8 cellular contexts compared by ENCODE assay signal in the genomic region with DNA sequence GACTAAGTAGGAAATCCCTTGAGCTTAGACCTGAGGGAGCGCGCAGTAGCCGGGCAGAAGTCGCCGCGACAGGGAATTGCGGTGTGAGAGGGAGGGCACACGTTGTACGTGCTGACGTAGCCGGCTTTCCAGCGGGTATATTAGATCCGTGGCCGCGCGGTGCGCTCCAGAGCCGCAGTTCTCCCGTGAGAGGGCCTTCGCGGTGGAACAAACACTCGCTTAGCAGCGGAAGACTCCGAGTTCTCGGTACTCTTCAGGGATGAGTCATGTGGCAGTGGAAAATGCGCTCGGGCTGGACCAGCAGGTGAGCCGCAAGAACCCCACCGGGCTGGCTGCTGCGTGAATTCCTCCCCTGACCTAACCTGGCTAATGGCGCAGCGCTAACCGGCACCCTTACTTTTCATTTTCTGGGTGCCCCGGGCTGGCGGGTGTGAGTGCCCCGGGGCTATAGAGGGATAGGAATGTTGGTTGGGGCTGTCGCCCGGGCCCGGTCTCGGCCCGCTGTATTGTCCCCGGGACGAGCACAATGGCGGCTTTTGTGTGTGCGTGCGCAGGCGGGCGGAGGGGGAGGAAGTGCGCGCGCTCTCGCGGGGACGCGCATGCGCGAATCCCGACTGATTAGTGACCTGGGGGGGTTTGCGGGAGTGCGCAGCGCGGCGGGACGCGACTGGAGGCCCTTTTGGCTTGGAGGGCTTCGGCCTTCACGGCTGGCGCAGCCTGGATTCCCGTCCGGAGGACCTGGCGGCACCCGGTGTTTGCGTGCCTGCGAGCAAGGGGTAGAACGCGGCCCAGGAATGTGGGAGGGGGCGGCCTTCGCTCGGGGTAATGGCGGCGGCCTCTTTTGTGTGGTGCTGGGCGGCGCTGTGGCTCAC. TPM values are rescaled to one million over a fixed set of nuclear protein-coding genes. Genes with fewer than 3 reads are reported as not detected.
DNase-seq lines count a peak whose midpoint lies in the region; ATAC-seq, FAIRE-seq and TF ChIP-seq lines count a peak whose summit lies in the region.

A gene (plus strand): TSS at position 169 of the 872 bp plus-strand sequence. CDS start 91 bp downstream, at position 260.

- no peak for TF ChIP-seq CTCF in endothelial cell of umbilical vein (IDR thresholded peaks at IDR 0.05; ENCODE audit: extremely low read depth in 1 of 2, insufficient read depth in 1 of 2, low read depth in 1 of 2, low read length in 2 of 2)

- H3K79me2 ChIP-seq in endothelial cell of umbilical vein (ENCODE audit: control insufficient read depth, insufficient read depth, low read length) = peaks cover 52% of the 10 kb centered on the region

- peak; percentile 99 for TF ChIP-seq POLR2A in endothelial cell of umbilical vein (IDR thresholded peaks at IDR 0.05; ENCODE audit: low read depth, low read length)

- H3K27ac Mint-ChIP-seq in CD4-positive, alpha-beta memory T cell = peak within 1 kb of the TSS; percentile 99 to 100 (median 100)

- TSS peak; percentile 43 for BruUV-seq in endothelial cell of umbilical vein (replicated peaks; lab: Mats Ljungman, UMichigan)

- CTCF ChIA-PET in CD4-positive, alpha-beta memory T cell (lab: Charles Lee; ENCODE audit: partially characterized antibody) = no interaction called here
- CTCF ChIA-PET in endothelial cell of umbilical vein (lab: Charles Lee) = no interaction called here

- H3K4me2 ChIP-seq in endothelial cell of umbilical vein (ENCODE audit: insufficient read depth, low read length) = peak within 1 kb of the TSS; percentile 68

- dilution Hi-C loops in endothelial cell of umbilical vein (cut with MboI; ENCODE audit: extremely low pct_ligation_motif_present, low sequenced_read_pairs) = no loop called here

- peak within 1 kb of the TSS; percentile 91 to 99 (median 98) for H3K4me3 Mint-ChIP-seq in CD4-positive, alpha-beta memory T cell

- peaks cover 32% of the 10 kb centered on the region for H3K4me1 ChIP-seq in CD4-positive, alpha-beta memory T cell (ENCODE audit: insufficient read depth, low read length)
- peaks cover 13% of the 10 kb centered on the region for H3K4me1 ChIP-seq in endothelial cell of umbilical vein (ENCODE audit: control insufficient read depth, extremely low read depth, insufficient read depth, low read length)
- peaks cover 46% of the 10 kb centered on the region for H3K4me1 ChIP-seq in mononuclear cell (ENCODE audit: insufficient read depth, low read length)

- H3K27me3 ChIP-seq in CD4-positive, alpha-beta memory T cell (ENCODE audit: insufficient read depth, low read length) = no peaks in the 10 kb centered on the region
- H3K27me3 ChIP-seq in endothelial cell of umbilical vein (ENCODE audit: control insufficient read depth in 2 of 2, insufficient read depth in 2 of 2, low read length in 2 of 2) = no peaks in the 10 kb centered on the region
- no peaks in the 10 kb centered on the region for H3K27me3 ChIP-seq in mononuclear cell (ENCODE audit: insufficient read depth, low read length)

- H3K36me3 ChIP-seq in CD4-positive, alpha-beta memory T cell (ENCODE audit: insufficient read depth, low read length) = peaks cover 4% of the 10 kb centered on the region
- H3K36me3 ChIP-seq in endothelial cell of umbilical vein (ENCODE audit: control insufficient read depth in 2 of 2, extremely low read depth in 1 of 2, insufficient read depth in 2 of 2, low read length in 2 of 2) = no peaks in the 10 kb centered on the region

- H3K4me3 ChIP-seq in CD4-positive, alpha-beta memory T cell (ENCODE audit: low read length in 2 of 2) = peak within 1 kb of the TSS; percentile 84 to 98
- H3K4me3 ChIP-seq in endothelial cell of umbilical vein (replicated peaks in 1 of 3; ENCODE audit: insufficient read depth in 1 of 3, low read depth in 1 of 3, low read length in 3 of 3) (peak within 1 kb of the TSS; percentile 69 to 95 (median 87)), mononuclear cell (ENCODE audit: low read length) (peak within 1 kb of the TSS; percentile 99)

- no peaks in the 10 kb centered on the region for H3K27me3 Mint-ChIP-seq in CD4-positive, alpha-beta memory T cell

- peaks cover 22 to 55% of the 10 kb centered on the region in 2 donors for H3K36me3 Mint-ChIP-seq in CD4-positive, alpha-beta memory T cell

- H2AFZ ChIP-seq in endothelial cell of umbilical vein (ENCODE audit: low read depth, low read length) = peak within 1 kb of the TSS; percentile 63

- peak; percentile 87 for FAIRE-seq in endothelial cell of umbilical vein (lab: Jason Lieb, UNC)

- intact Hi-C loops in CD4-positive, alpha-beta memory T cell (cut with micrococcal nuclease) = loop anchor here (1.0 to 10.0 kb wide), 6 partner anchors 49 to 749 kb away; a partner anchor contains a TSS
- intact Hi-C loops in endothelial cell of umbilical vein (cut with micrococcal nuclease) = loop anchor here (2.0 to 10.0 kb wide), 4 partner anchors 33 to 249 kb away; a partner anchor contains a TSS

- POLR2A ChIA-PET in CD4-positive, alpha-beta memory T cell (lab: Charles Lee; ENCODE audit: partially characterized antibody) = interaction anchor here (0.6 to 3.6 kb wide), 13 partner anchors 9 to 249 kb away, joined by 3 to 40 read pairs (median 5); a partner anchor contains a TSS
- POLR2A ChIA-PET in endothelial cell of umbilical vein (lab: Charles Lee) = interaction anchor here (0.7 to 0.9 kb wide), 2 partner anchors 10 to 1237 kb away, joined by 3 to 4 read pairs; no protein-coding TSS in a partner anchor

- peaks cover 10% of the 10 kb centered on the region for H4K20me1 ChIP-seq in endothelial cell of umbilical vein (replicated peaks; ENCODE audit: control insufficient read depth, extremely low read depth, insufficient read depth, low read length)

- H3K9me3 Mint-ChIP-seq in CD4-positive, alpha-beta memory T cell = peaks cover 0 to 18% (median 0%) of the 10 kb centered on the region in 8 donors

- H3K4me1 Mint-ChIP-seq in CD4-positive, alpha-beta memory T cell = peaks cover 14 to 70% (median 48%) of the 10 kb centered on the region in 4 donors

- H3K9me3 ChIP-seq in CD4-positive, alpha-beta memory T cell (ENCODE audit: control insufficient read depth in 1 of 2, low read length in 2 of 2) = no peaks in the 10 kb centered on the region
- H3K9me3 ChIP-seq in endothelial cell of umbilical vein (replicated peaks; ENCODE audit: control insufficient read depth, insufficient read depth, low read length) (no peaks in the 10 kb centered on the region), mononuclear cell (ENCODE audit: low read depth, low read length) (no peaks in the 10 kb centered on the region)

- ATAC-seq in GM19438 (IDR thresholded peaks at IDR 0.05; ENCODE audit: low read depth, unreplicated experiment) = peak; percentile 47

- H3K27ac ChIP-seq in CD4-positive, alpha-beta memory T cell (ENCODE audit: low read depth, low read length) = peak within 1 kb of the TSS; percentile 98
- H3K27ac ChIP-seq in endothelial cell of umbilical vein (ENCODE audit: insufficient read depth, low read depth, low read length) = peak within 1 kb of the TSS; percentile 96

- H3K9me1 ChIP-seq in endothelial cell of umbilical vein (replicated peaks; ENCODE audit: control insufficient read depth, extremely low read depth, insufficient read depth, low read length) = no peaks in the 10 kb centered on the region

- peak; percentile 83 to 95 (median 94) for DNase-seq in CD4-positive, alpha-beta memory T cell
- peak; percentile 86 for DNase-seq in HK-2 (ENCODE audit: unreplicated experiment)
- DNase-seq in NOMO-1 treated with dmso at 0.1 percent for 144 hours (lab: John Stamatoyannopoulos, UW; ENCODE audit: unreplicated experiment) = peak; percentile 88
- DNase-seq in activated CD8-positive, alpha-beta memory T cell treated with anti-CD3 and anti-CD28 coated beads, Interleukin-2, amount 50 U/mL, for 48 hours = peak; percentile 91
- DNase-seq in endothelial cell of umbilical vein (ENCODE audit: low read depth, low spot score) = peak; percentile 87
- DNase-seq in stimulated activated CD8-positive, alpha-beta memory T cell treated with anti-CD3 and anti-CD28 coated beads, Interleukin-4, amount 100 ng/mL, for 1 hour (ENCODE audit: low read depth in 2 of 2, low spot score in 1 of 2) = peak; percentile 70 to 88

- H3K9ac ChIP-seq in endothelial cell of umbilical vein (replicated peaks; ENCODE audit: extremely low read depth, insufficient read depth, low read length) = peak within 1 kb of the TSS; percentile 97

TF ChIP-seq in endothelial cell of umbilical vein, 7 proteins besides CTCF, POLR2A, EP300 and RAD21:
- TF ChIP-seq EZH2 (IDR thresholded peaks at IDR 0.05; ENCODE audit: borderline replicate concordance, low read depth, low read length, severe bottlenecking) = no peak
- TF ChIP-seq JUN (IDR thresholded peaks at IDR 0.05; ENCODE audit: borderline replicate concordance, insufficient read depth, insufficient read length, low read depth) = no peak
- no peak for TF ChIP-seq MYC (IDR thresholded peaks at IDR 0.05; ENCODE audit: low read depth, low read length)
- TF ChIP-seq POLR2AphosphoS5 (IDR thresholded peaks at IDR 0.05; ENCODE audit: insufficient read depth, low read depth, low read length) = peak; percentile 99

RNA-seq across cellular contexts. Expression of the gene that starts here (rescaled TPM):
- 100 to 1,000 TPM; 318 to 320 TPM for total RNA-seq in CD4-positive, alpha-beta memory T cell
- polyA plus RNA-seq in CD4-positive, alpha-beta memory T cell = 100 to 1,000 TPM; 256 to 257 TPM
- total RNA-seq in endothelial cell of umbilical vein (300 and 304 TPM in 2 replicates), mononuclear cell (739 TPM)
- 28.7 and 48.5 TPM in 2 replicates for polyA plus RNA-seq in endothelial cell of umbilical vein
- polyA plus RNA-seq in endothelial cell of umbilical vein (2011; cell fraction: cytosol; rRNA removed) = 49.3 and 50.0 TPM in 2 replicates
- polyA plus RNA-seq in endothelial cell of umbilical vein (2011; cell fraction: nucleus; rRNA removed) = 128 and 131 TPM in 2 replicates
- polyA plus RNA-seq in endothelial cell of umbilical vein (2012) = 171 and 238 TPM in 2 replicates
- 158 and 184 TPM in 2 replicates for polyA minus RNA-seq in endothelial cell of umbilical vein
- polyA minus RNA-seq in endothelial cell of umbilical vein (2011; cell fraction: cytosol; rRNA and poly(A)+ RNA removed) = 175 TPM
- 207 and 245 TPM in 2 replicates for polyA minus RNA-seq in endothelial cell of umbilical vein (2011; cell fraction: nucleus; rRNA and poly(A)+ RNA removed)

Comparison
In these comparisons a context has a peak if more than half of its experiments do, and no peak if none do; other contexts are left out.
1. Peak in every context shown above with its lines: DNase-seq, ATAC-seq, H3K4me3 ChIP-seq and H3K27ac ChIP-seq.